24 cellular contexts compared by ENCODE assay signal in the genomic region with DNA sequence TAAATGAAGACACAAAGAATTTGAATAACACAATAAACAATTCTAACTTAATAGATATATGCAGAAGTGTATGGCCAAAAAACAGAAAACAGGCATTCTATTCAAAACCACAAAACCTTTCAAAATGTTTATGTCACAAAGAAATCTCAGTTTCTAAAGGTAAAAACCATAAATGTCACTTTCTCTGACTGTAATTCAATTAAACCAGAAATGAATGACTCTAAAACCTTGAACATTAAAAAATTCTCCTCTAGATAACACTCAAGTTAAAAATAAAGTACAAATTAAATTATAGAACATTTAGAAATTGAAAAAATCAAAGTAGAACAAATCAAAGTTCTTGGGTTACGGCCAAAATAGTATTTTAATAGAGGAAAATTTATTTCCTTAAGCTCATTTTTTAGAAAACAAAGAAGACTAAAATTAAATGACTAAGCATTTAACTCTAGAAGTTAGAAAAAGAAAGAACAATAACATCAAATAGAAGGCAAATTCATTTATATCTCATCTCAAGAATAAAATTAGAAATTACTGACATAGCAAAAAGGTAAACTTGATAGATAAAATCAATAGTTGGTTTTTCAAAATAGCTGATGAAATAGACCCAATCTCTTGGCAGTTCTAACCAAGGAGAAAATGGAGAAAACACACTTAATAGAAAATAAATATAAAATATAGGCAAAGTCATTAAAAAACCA.
"Had no signal": no experiment of that assay in that cellular context is flagged by ENCODE, and none has a peak within 500 bp of the region (broad histone marks: within the 10 kb centered on the region; RNA-seq: fewer than 3 reads in every experiment).

No MANE protein-coding gene starts in this region.

- H3K4me2 ChIP-seq: neural progenitor cell had no signal

- H3K27me3 Mint-ChIP-seq: memory B cell had no signal

- H3K9me3 ChIP-seq: gastroesophageal sphincter, left ventricle myocardium inferior, lower lobe of right lung, ovary, tibial artery, upper lobe of left lung, uterus had no signal

- H2AFZ ChIP-seq: neural progenitor cell had no signal

- H3K4me1 ChIP-seq: gastroesophageal sphincter, left ventricle myocardium inferior, lower lobe of right lung, neural progenitor cell, tibial artery, upper lobe of left lung, uterus had no signal

- H3K4me3 ChIP-seq: coronary artery, gastroesophageal sphincter, left ventricle myocardium inferior, lower lobe of right lung, neural progenitor cell, ovary, tibial artery, upper lobe of left lung, uterus had no signal

- H3K9ac ChIP-seq: neural progenitor cell had no signal

- H3K27me3 ChIP-seq: neural progenitor cell, ovary, upper lobe of left lung, uterus had no signal

- H3K36me3 ChIP-seq: gastroesophageal sphincter, left ventricle myocardium inferior, lower lobe of right lung, neural progenitor cell, ovary, tibial artery, upper lobe of left lung, uterus had no signal

- H3K27ac Mint-ChIP-seq: memory B cell; natural killer cell treated with Interleukin-12 subunit alpha and Interleukin-12 subunit beta and Interleukin-15 and Interleukin-18, amount 100 ng/mL, for 72 hours; neural progenitor cell; progenitor cell of endocrine pancreas; stimulated activated memory B cell treated with anti-CD40 and anti-IgM and Interleukin-4, amounts not matched to agents 10 μg/mL and 1 μg/mL and 100 μg/mL, for 72 hours; stimulated activated naive CD8-positive, alpha-beta T cell treated with anti-CD3 and anti-CD28 coated beads, Interleukin-15, Interleukin-2, amounts not matched to agents 100 ng/mL and 50 ng/mL, for 24 hours had no signal

- H3K36me3 Mint-ChIP-seq: memory B cell; natural killer cell treated with Interleukin-12 subunit alpha and Interleukin-12 subunit beta and Interleukin-15 and Interleukin-18, amount 100 ng/mL, for 72 hours; neural progenitor cell; stimulated activated memory B cell treated with anti-CD40 and anti-IgM and Interleukin-4, amounts not matched to agents 10 μg/mL and 1 μg/mL and 100 μg/mL, for 72 hours had no signal

- FAIRE-seq: keratinocyte had no signal

- H3K4me3 Mint-ChIP-seq: memory B cell; natural killer cell treated with Interleukin-12 subunit alpha and Interleukin-12 subunit beta and Interleukin-15 and Interleukin-18, amount 100 ng/mL, for 72 hours; neural progenitor cell; stimulated activated memory B cell treated with anti-CD40 and anti-IgM and Interleukin-4, amounts not matched to agents 10 μg/mL and 1 μg/mL and 100 μg/mL, for 72 hours; stimulated activated naive CD8-positive, alpha-beta T cell treated with anti-CD3 and anti-CD28 coated beads, Interleukin-15, Interleukin-2, amounts not matched to agents 100 ng/mL and 50 ng/mL, for 24 hours had no signal

- H3K4me1 Mint-ChIP-seq: memory B cell; stimulated activated memory B cell treated with anti-CD40 and anti-IgM and Interleukin-4, amounts not matched to agents 10 μg/mL and 1 μg/mL and 100 μg/mL, for 72 hours had no signal

- H3K27ac ChIP-seq: coronary artery, gastroesophageal sphincter, left ventricle myocardium inferior, lower lobe of right lung, neural progenitor cell, ovary, tibial artery, upper lobe of left lung, uterus had no signal

- ATAC-seq: esophagus mucosa; gastroesophageal sphincter; left cardiac atrium; lower lobe of right lung; natural killer cell treated with Interleukin-12 subunit alpha and Interleukin-12 subunit beta and Interleukin-15 and Interleukin-18, amount 100 ng/mL, for 72 hours; right cardiac atrium; stimulated activated memory B cell treated with anti-CD40 and anti-IgM and Interleukin-4, amounts not matched to agents 10 μg/mL and 1 μg/mL and 100 μg/mL, for 72 hours had no signal

- H3K9me3 Mint-ChIP-seq: memory B cell; natural killer cell treated with Interleukin-12 subunit alpha and Interleukin-12 subunit beta and Interleukin-15 and Interleukin-18, amount 100 ng/mL, for 72 hours; neural progenitor cell; stimulated activated memory B cell treated with anti-CD40 and anti-IgM and Interleukin-4, amounts not matched to agents 10 μg/mL and 1 μg/mL and 100 μg/mL, for 72 hours; stimulated activated naive CD8-positive, alpha-beta T cell treated with anti-CD3 and anti-CD28 coated beads, Interleukin-15, Interleukin-2, amounts not matched to agents 100 ng/mL and 50 ng/mL, for 24 hours had no signal

- DNase-seq: effector CD8-positive, alpha-beta T cell; glutamatergic neuron; left cardiac atrium; left ventricle myocardium inferior; lower lobe of right lung; midbrain; nucleus accumbens; right cardiac atrium; stimulated activated CD4-positive, alpha-beta T cell treated with anti-CD3 and anti-CD28 coated beads, Interleukin-4, amount 100 ng/mL, for 1 hour; stimulated activated CD8-positive, alpha-beta memory T cell treated with anti-CD3 and anti-CD28 coated beads, Interleukin-4, amount 100 ng/mL, for 48 hours; tibial artery; upper lobe of left lung; uterus had no signal
